ENCODE assay signal across 16 cellular contexts in genomic region chr16:66562409-66562808, GRCh38. TPM values are rescaled to one million over a fixed set of nuclear protein-coding genes. Genes with fewer than 3 reads are reported as not detected.
DNase-seq lines count a peak whose midpoint lies in the region; ATAC-seq, FAIRE-seq and TF ChIP-seq lines count a peak whose summit lies in the region.
"Had no signal": no experiment of that assay in that cellular context is flagged by ENCODE, and none has a peak within 500 bp of the region (broad histone marks: within the 10 kb centered on the region; RNA-seq: fewer than 3 reads in every experiment).

No MANE protein-coding gene starts in this region.

- no peak overlapping the region for H3K4me3 ChIP-seq in hepatocyte
- H3K4me3 ChIP-seq: gastroesophageal sphincter, thoracic aorta had no signal

- H3K9me2 ChIP-seq in hepatocyte (replicated peaks; ENCODE audit: insufficient read depth), result no peaks in the 10 kb centered on the region

- H3K27me3 Mint-ChIP-seq in activated CD4-positive, alpha-beta T cell treated with anti-CD3 and anti-CD28 coated beads, Interleukin-2, amount 10 ng/mL, durations not matched to agents 7 days and 5 days, result no peaks in the 10 kb centered on the region
- H3K27me3 Mint-ChIP-seq: activated B cell treated with CpG ODN at 0.5 μM for 24 hours, IgD-negative memory B cell had no signal

- FAIRE-seq in RCC 7860 (lab: Jason Lieb, UNC), result peak; percentile 16
- FAIRE-seq: H1 had no signal

- H3K27me3 ChIP-seq in hepatocyte, result no peaks in the 10 kb centered on the region
- H3K27me3 ChIP-seq: gastroesophageal sphincter had no signal

- H3K9me3 Mint-ChIP-seq in activated CD4-positive, alpha-beta T cell treated with anti-CD3 and anti-CD28 coated beads, Interleukin-2, amount 10 ng/mL, durations not matched to agents 7 days and 5 days, result no peaks in the 10 kb centered on the region
- H3K9me3 Mint-ChIP-seq: activated B cell treated with CpG ODN at 0.5 μM for 24 hours had no signal

- H4K20me1 ChIP-seq in hepatocyte (ENCODE audit: insufficient read depth, poor library complexity, severe bottlenecking), result no peaks in the 10 kb centered on the region

- peaks cover 66% of the 10 kb centered on the region for H3K4me1 Mint-ChIP-seq in activated CD4-positive, alpha-beta T cell treated with anti-CD3 and anti-CD28 coated beads, Interleukin-2, amount 10 ng/mL, durations not matched to agents 7 days and 5 days

- no peaks in the 10 kb centered on the region for H3K36me3 ChIP-seq in hepatocyte (replicated peaks; ENCODE audit: insufficient read depth, low read depth)
- H3K36me3 ChIP-seq: thoracic aorta had no signal

- H3K9me3 ChIP-seq in hepatocyte (ENCODE audit: low read depth), result no peaks in the 10 kb centered on the region
- H3K9me3 ChIP-seq: gastroesophageal sphincter, thoracic aorta had no signal

- no peak overlapping the region for H3K27ac ChIP-seq in hepatocyte
- H3K27ac ChIP-seq: gastroesophageal sphincter, thoracic aorta had no signal

- H3K4me2 ChIP-seq in hepatocyte, result no peak overlapping the region

- peak; percentile 7 for TF ChIP-seq CTCF in GM12873 (IDR thresholded peaks at IDR 0.05; ENCODE audit: insufficient read depth, low read depth, low read length, missing control alignments)
- peak; percentile 29 for TF ChIP-seq CTCF in hepatocyte (IDR thresholded peaks at IDR 0.05; ENCODE audit: poor library complexity)

- peak overlapping the region; percentile 56 for H3K27ac Mint-ChIP-seq in activated CD4-positive, alpha-beta T cell treated with anti-CD3 and anti-CD28 coated beads, Interleukin-2, amount 10 ng/mL, durations not matched to agents 7 days and 5 days
- H3K27ac Mint-ChIP-seq: activated B cell treated with CpG ODN at 0.5 μM for 24 hours had no signal

- H2AFZ ChIP-seq in hepatocyte, result no peak overlapping the region

- no peak overlapping the region for H3K4me3 Mint-ChIP-seq in activated CD4-positive, alpha-beta T cell treated with anti-CD3 and anti-CD28 coated beads, Interleukin-2, amount 10 ng/mL, durations not matched to agents 7 days and 5 days
- H3K4me3 Mint-ChIP-seq: activated B cell treated with CpG ODN at 0.5 μM for 24 hours had no signal

- POLR2A ChIA-PET in activated CD4-positive, alpha-beta T cell treated with anti-CD3 and anti-CD28 coated beads, Interleukin-2, amount 10 ng/mL, durations not matched to agents 7 days and 5 days (lab: Charles Lee), result interaction anchor here (0.6 kb wide), 1 partner anchor 10 kb away, joined by 5 read pairs; the partner anchor contains the start of gene CKLF

- no peak for DNase-seq in activated CD4-positive, alpha-beta T cell treated with anti-CD3 and anti-CD28 coated beads, Interleukin-2, amount 10 ng/mL, durations not matched to agents 7 days and 5 days
- DNase-seq in activated CD4-positive, alpha-beta T cell treated with anti-CD3 and anti-CD28 coated beads for 48 hours, result no peak
- DNase-seq in RCC 7860 (ENCODE audit: low spot score) (no peak), hepatocyte (ENCODE audit: low spot score) (no peak), DMS79 treated with DMSO at 0.1 percent for 48 hours (lab: John Stamatoyannopoulos, UW) (no peak)
- DNase-seq: activated B cell treated with CpG ODN at 0.5 μM for 24 hours had no signal

- no peaks in the 10 kb centered on the region for H3K79me2 ChIP-seq in hepatocyte

- CTCF ChIA-PET in activated CD4-positive, alpha-beta T cell treated with anti-CD3 and anti-CD28 coated beads, Interleukin-2, amount 10 ng/mL, durations not matched to agents 7 days and 5 days (lab: Charles Lee), result interaction anchor here (1.0 to 1.7 kb wide), 6 partner anchors 9 to 40 kb away, joined by 3 to 4 read pairs (median 3); partner anchors contain the start of gene CKLF

- H3K4me1 ChIP-seq in hepatocyte (ENCODE audit: insufficient read depth), result no peaks in the 10 kb centered on the region
- H3K4me1 ChIP-seq: gastroesophageal sphincter had no signal

- H3K36me3 Mint-ChIP-seq in activated CD4-positive, alpha-beta T cell treated with anti-CD3 and anti-CD28 coated beads, Interleukin-2, amount 10 ng/mL, durations not matched to agents 7 days and 5 days (ENCODE audit: low read depth), result peaks cover 68% of the 10 kb centered on the region

- 92% methylated on average over 1 of the region's 1 CpG for WGBS in hepatocyte (ENCODE audit: low lambda C conversion rate, missing lambda C conversion rate)

- no peak for ATAC-seq in GM18907 (IDR thresholded peaks at IDR 0.05; ENCODE audit: unreplicated experiment)
- no peak for ATAC-seq in GM21723 (IDR thresholded peaks at IDR 0.05; ENCODE audit: unreplicated experiment)
- ATAC-seq: gastroesophageal sphincter, sciatic nerve had no signal

RNA-seq across cellular contexts. Expression of gene CMTM1, which starts 3.8 kb away (rescaled TPM):
- total RNA-seq in activated CD4-positive, alpha-beta T cell treated with anti-CD3 and anti-CD28 coated beads, Interleukin-2, amount 10 ng/mL, durations not matched to agents 7 days and 5 days, result 10 to 100 TPM; 12.3 to 15.3 TPM
- 1.4 TPM in 1 of 2 replicates, not detected in the other for total RNA-seq in hepatocyte
- polyA plus RNA-seq in hepatocyte, result 1.8 and 2.9 TPM in 2 replicates
- polyA plus RNA-seq: IgD-negative memory B cell had no signal

RNA-seq across cellular contexts. Expression of gene CKLF, which starts 10.0 kb away (rescaled TPM):
- 100 to 1,000 TPM; 124 to 132 TPM for total RNA-seq in activated CD4-positive, alpha-beta T cell treated with anti-CD3 and anti-CD28 coated beads, Interleukin-2, amount 10 ng/mL, durations not matched to agents 7 days and 5 days
- total RNA-seq in hepatocyte, result 39.9 and 69.1 TPM in 2 replicates
- polyA plus RNA-seq in hepatocyte, result 50.7 and 53.5 TPM in 2 replicates

RNA-seq across cellular contexts. Expression of gene TK2, which starts 12.5 kb away (rescaled TPM):
- total RNA-seq in activated CD4-positive, alpha-beta T cell treated with anti-CD3 and anti-CD28 coated beads, Interleukin-2, amount 10 ng/mL, durations not matched to agents 7 days and 5 days, result 1 to 10 TPM; 7.4 to 9.3 TPM
- total RNA-seq in hepatocyte, result 14.3 and 15.9 TPM in 2 replicates
- polyA plus RNA-seq in hepatocyte, result 10.1 and 12.5 TPM in 2 replicates

RNA-seq across cellular contexts. Expression of gene CMTM2, which starts 16.9 kb away (rescaled TPM):
- under 1 TPM; 0.73 to 0.97 TPM for total RNA-seq in activated CD4-positive, alpha-beta T cell treated with anti-CD3 and anti-CD28 coated beads, Interleukin-2, amount 10 ng/mL, durations not matched to agents 7 days and 5 days
- not detected in 2 replicates for total RNA-seq in hepatocyte
- 0.32 and 0.60 TPM in 2 replicates for polyA plus RNA-seq in hepatocyte
- total RNA-seq: activated B cell treated with CpG ODN at 0.5 μM for 24 hours, cerebellum, gastroesophageal sphincter, H1 had no signal
- polyA plus RNA-seq: AG04450, H1, IgD-negative memory B cell had no signal

RNA-seq across cellular contexts. Expression of gene CMTM3, which starts 42.1 kb away (rescaled TPM):
- 100 to 1,000 TPM; 100 to 107 TPM for total RNA-seq in activated CD4-positive, alpha-beta T cell treated with anti-CD3 and anti-CD28 coated beads, Interleukin-2, amount 10 ng/mL, durations not matched to agents 7 days and 5 days
- 28.3 and 32.5 TPM in 2 replicates for total RNA-seq in hepatocyte
- polyA plus RNA-seq in hepatocyte, result 55.1 and 75.1 TPM in 2 replicates
